In the genomic region with DNA sequence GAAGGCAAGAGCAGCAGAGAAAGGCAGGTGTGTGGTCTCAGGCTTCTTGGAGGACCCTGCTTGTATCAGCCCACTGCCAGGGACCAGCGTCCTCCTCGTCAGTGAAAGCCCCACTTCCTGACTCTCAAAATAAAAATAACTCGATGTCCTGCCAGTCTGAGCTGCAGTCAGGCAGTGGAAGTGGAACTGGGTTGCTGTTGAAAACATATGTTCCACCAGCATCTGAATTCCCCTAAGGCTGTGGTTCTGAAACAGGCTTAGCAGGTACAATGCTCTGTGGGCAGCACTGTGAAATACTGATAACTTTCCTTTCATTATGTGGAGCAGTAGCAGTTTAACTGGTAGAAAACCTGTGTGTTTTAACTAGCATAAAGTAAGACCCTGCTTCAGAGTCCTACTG, we compare ENCODE assay signal across 1 cellular context.
TF ChIP-seq lines count a peak whose summit lies in the region.

No MANE protein-coding gene starts in this region.

TF ChIP-seq in GM12878, 131 proteins besides CTCF, POLR2A, EP300 and RAD21 (continued from another document):
- TF ChIP-seq, protein P1, sequence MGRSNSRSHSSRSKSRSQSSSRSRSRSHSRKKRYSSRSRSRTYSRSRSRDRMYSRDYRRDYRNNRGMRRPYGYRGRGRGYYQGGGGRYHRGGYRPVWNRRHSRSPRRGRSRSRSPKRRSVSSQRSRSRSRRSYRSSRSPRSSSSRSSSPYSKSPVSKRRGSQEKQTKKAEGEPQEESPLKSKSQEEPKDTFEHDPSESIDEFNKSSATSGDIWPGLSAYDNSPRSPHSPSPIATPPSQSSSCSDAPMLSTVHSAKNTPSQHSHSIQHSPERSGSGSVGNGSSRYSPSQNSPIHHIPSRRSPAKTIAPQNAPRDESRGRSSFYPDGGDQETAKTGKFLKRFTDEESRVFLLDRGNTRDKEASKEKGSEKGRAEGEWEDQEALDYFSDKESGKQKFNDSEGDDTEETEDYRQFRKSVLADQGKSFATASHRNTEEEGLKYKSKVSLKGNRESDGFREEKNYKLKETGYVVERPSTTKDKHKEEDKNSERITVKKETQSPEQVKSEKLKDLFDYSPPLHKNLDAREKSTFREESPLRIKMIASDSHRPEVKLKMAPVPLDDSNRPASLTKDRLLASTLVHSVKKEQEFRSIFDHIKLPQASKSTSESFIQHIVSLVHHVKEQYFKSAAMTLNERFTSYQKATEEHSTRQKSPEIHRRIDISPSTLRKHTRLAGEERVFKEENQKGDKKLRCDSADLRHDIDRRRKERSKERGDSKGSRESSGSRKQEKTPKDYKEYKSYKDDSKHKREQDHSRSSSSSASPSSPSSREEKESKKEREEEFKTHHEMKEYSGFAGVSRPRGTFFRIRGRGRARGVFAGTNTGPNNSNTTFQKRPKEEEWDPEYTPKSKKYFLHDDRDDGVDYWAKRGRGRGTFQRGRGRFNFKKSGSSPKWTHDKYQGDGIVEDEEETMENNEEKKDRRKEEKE (IDR thresholded peaks at IDR 0.05) = no peak
- TF ChIP-seq ZNF384 (IDR thresholded peaks at IDR 0.05; ENCODE audit: borderline replicate concordance, low read depth, low read length) = no peak
- no peak for TF ChIP-seq TAF1 (IDR thresholded peaks at IDR 0.05; ENCODE audit: borderline replicate concordance, low read depth, low read length)
- no peak for TF ChIP-seq MYB (IDR thresholded peaks at IDR 0.05; ENCODE audit: borderline replicate concordance, low read depth, low read length)
- peak; percentile 33; the same call in 1 of the 2 replicates for TF ChIP-seq NFIC (IDR thresholded peaks at IDR 0.05; ENCODE audit: low read depth, low read length)
- TF ChIP-seq NFXL1 (IDR thresholded peaks at IDR 0.05; ENCODE audit: borderline replicate concordance) = no peak
- no peak for TF ChIP-seq HDAC2 (IDR thresholded peaks at IDR 0.05)
- TF ChIP-seq SREBF1 (IDR thresholded peaks at IDR 0.05; ENCODE audit: low read length) = no peak
- no peak for TF ChIP-seq YY1 (IDR thresholded peaks at IDR 0.05; ENCODE audit: low read depth, low read length)
- no peak for TF ChIP-seq RBBP5 (conservative IDR thresholded peaks at IDR 0.05)
- TF ChIP-seq TCF12 (IDR thresholded peaks at IDR 0.05; ENCODE audit: low read depth, low read length) = 0 out of 2 replicates have a peak, but pooled peaks have one; percentile 31
- TF ChIP-seq SKIL (IDR thresholded peaks at IDR 0.05; ENCODE audit: low read depth, poor library complexity, severe bottlenecking) = peak; percentile 30
- TF ChIP-seq NRF1 (conservative IDR thresholded peaks at IDR 0.05; ENCODE audit: low read depth, low read length) = no peak
